In genomic region chr10:103814104-103814503, GRCh38 we compare ENCODE assay signal across 29 cellular contexts. TPM values are rescaled to one million over a fixed set of nuclear protein-coding genes. Genes with fewer than 3 reads are reported as not detected.
DNase-seq lines count a peak whose midpoint lies in the region; ATAC-seq and TF ChIP-seq lines count a peak whose summit lies in the region.
"Had no signal": no experiment of that assay in that cellular context is flagged by ENCODE, and none has a peak within 500 bp of the region (broad histone marks: within the 10 kb centered on the region; RNA-seq: fewer than 3 reads in every experiment).

No MANE protein-coding gene starts in this region.

- no peak for DNase-seq in A673 (ENCODE audit: low spot score)
- DNase-seq in coronary artery (ENCODE audit: low spot score), result no peak
- peak; percentile 44 for DNase-seq in myocyte (ENCODE audit: low read depth)
- DNase-seq in spleen, result peak; percentile 34
- DNase-seq in activated CD4-positive, alpha-beta T cell treated with anti-CD3 and anti-CD28 coated beads, Interleukin-2, amount 10 ng/mL, durations not matched to agents 7 days and 5 days, result no peak
- DNase-seq in caudate nucleus (lab: John Stamatoyannopoulos, UW), result no peak
- no peak for DNase-seq in foreskin melanocyte
- DNase-seq: activated CD4-positive, alpha-beta T cell treated with anti-CD3 and anti-CD28 coated beads for 48 hours; activated naive CD4-positive, alpha-beta T cell treated with Interleukin-2 at 50 U/mL for 16 hours; activated T-cell treated with anti-CD3 and anti-CD28 coated beads, Interleukin-2, amount 50 U/mL, for 48 hours; adrenal gland; BE2C; dermis blood vessel endothelial cell; GF-D8; GM23248; head of caudate nucleus; left ventricle myocardium superior; MM.1S; NCI-H1417; NCI-H2081 treated with DMSO at 0.1 percent for 48 hours; NCI-H345; NCI-H774; stimulated activated naive CD8-positive, alpha-beta T cell treated with anti-CD3 and anti-CD28 coated beads, Interleukin-15, Interleukin-2, amounts not matched to agents 100 U/mL and 50 U/mL, for 24 hours; trophoblast cell had no signal

- H3K9me3 ChIP-seq in A673 (ENCODE audit: low read depth, low read length, poor library complexity, severe bottlenecking) (no peaks in the 10 kb centered on the region), spleen (no peaks in the 10 kb centered on the region)
- H3K9me3 ChIP-seq: adrenal gland, BE2C had no signal

- TF ChIP-seq POLR2A in spleen (IDR thresholded peaks at IDR 0.05), result no peak

- intact Hi-C loops in A673 (cut with micrococcal nuclease; ENCODE audit: unreplicated experiment) (no loop called here), spleen (cut with DNase I; ENCODE audit: low total_unique reads) (no loop called here)

- CTCF ChIA-PET in A673 (lab: Charles Lee), result no interaction called here
- CTCF ChIA-PET in activated CD4-positive, alpha-beta T cell treated with anti-CD3 and anti-CD28 coated beads, Interleukin-2, amount 10 ng/mL, durations not matched to agents 7 days and 5 days (lab: Charles Lee), result interaction anchor here (0.6 to 2.6 kb wide), 9 partner anchors 8 to 101 kb away, joined by 3 to 8 read pairs (median 4); partner anchors contain the start of gene SH3PXD2A

- TF ChIP-seq CTCF in A673 (conservative IDR thresholded peaks at IDR 0.05; ENCODE audit: low read depth, low read length) (no peak), coronary artery (IDR thresholded peaks at IDR 0.05) (no peak), spleen (IDR thresholded peaks at IDR 0.05 in 8 of 11, conservative IDR thresholded peaks at IDR 0.05 in 3 of 11) (no peak)

- peaks cover 12% of the 10 kb centered on the region for H3K27me3 Mint-ChIP-seq in activated CD4-positive, alpha-beta T cell treated with anti-CD3 and anti-CD28 coated beads, Interleukin-2, amount 10 ng/mL, durations not matched to agents 7 days and 5 days

- H3K4me1 Mint-ChIP-seq in activated CD4-positive, alpha-beta T cell treated with anti-CD3 and anti-CD28 coated beads, Interleukin-2, amount 10 ng/mL, durations not matched to agents 7 days and 5 days, result peaks cover 6% of the 10 kb centered on the region

- no peaks in the 10 kb centered on the region for H3K9me3 Mint-ChIP-seq in activated CD4-positive, alpha-beta T cell treated with anti-CD3 and anti-CD28 coated beads, Interleukin-2, amount 10 ng/mL, durations not matched to agents 7 days and 5 days
- H3K9me3 Mint-ChIP-seq: T-helper 2 cell treated with Interferon-gamma antibody and Interleukin-4, amounts not matched to agents 5 μg/mL and 100 μg/mL, for 36 hours had no signal

- no peak overlapping the region for H3K4me3 Mint-ChIP-seq in activated CD4-positive, alpha-beta T cell treated with anti-CD3 and anti-CD28 coated beads, Interleukin-2, amount 10 ng/mL, durations not matched to agents 7 days and 5 days
- H3K4me3 Mint-ChIP-seq: T-helper 2 cell treated with Interferon-gamma antibody and Interleukin-4, amounts not matched to agents 5 μg/mL and 100 μg/mL, for 36 hours had no signal

- POLR2A ChIA-PET in A673 (lab: Charles Lee; ENCODE audit: low non-redundant PET), result interaction anchor here (0.6 kb wide), 1 partner anchor 13 kb away, joined by 3 read pairs; no protein-coding TSS in a partner anchor
- POLR2A ChIA-PET in activated CD4-positive, alpha-beta T cell treated with anti-CD3 and anti-CD28 coated beads, Interleukin-2, amount 10 ng/mL, durations not matched to agents 7 days and 5 days (lab: Charles Lee), result interaction anchor here (0.6 kb wide), 1 partner anchor 86 kb away, joined by 4 read pairs; no protein-coding TSS in a partner anchor

- WGBS in spleen, 5 donors, result 59 to 69% (median 66%) methylated on average over 7 of the region's 7 CpGs

- no peaks in the 10 kb centered on the region for H3K36me3 Mint-ChIP-seq in activated CD4-positive, alpha-beta T cell treated with anti-CD3 and anti-CD28 coated beads, Interleukin-2, amount 10 ng/mL, durations not matched to agents 7 days and 5 days (ENCODE audit: low read depth)

- no peak overlapping the region for H3K27ac Mint-ChIP-seq in activated CD4-positive, alpha-beta T cell treated with anti-CD3 and anti-CD28 coated beads, Interleukin-2, amount 10 ng/mL, durations not matched to agents 7 days and 5 days
- H3K27ac Mint-ChIP-seq: T-helper 2 cell treated with Interferon-gamma antibody and Interleukin-4, amounts not matched to agents 5 μg/mL and 100 μg/mL, for 36 hours had no signal

- H3K4me3 ChIP-seq in A673 (ENCODE audit: low read depth, low read length, poor library complexity, severe bottlenecking), result no peak overlapping the region
- peak overlapping the region; percentile 11 for H3K4me3 ChIP-seq in coronary artery
- no peak overlapping the region for H3K4me3 ChIP-seq in spleen
- H3K4me3 ChIP-seq: adrenal gland, GM23248, skin epidermis had no signal

- H3K27ac ChIP-seq in A673 (ENCODE audit: low read depth, low read length, poor library complexity, severe bottlenecking) (peak overlapping the region; percentile 23), coronary artery (peak overlapping the region; percentile 76 to 83), spleen (peak overlapping the region in 5 of 8 donors; percentile 7 to 67 (median 36)), caudate nucleus (ENCODE audit: low read depth, low read length) (no peak overlapping the region)
- H3K27ac ChIP-seq: adrenal gland, GM23248, skin epidermis, VCaP had no signal

- H3K27me3 ChIP-seq in A673 (replicated peaks; ENCODE audit: insufficient read depth, low read depth, low read length, poor library complexity) (no peaks in the 10 kb centered on the region), spleen (replicated peaks in 1 of 7) (no peaks in the 10 kb centered on the region)
- H3K27me3 ChIP-seq: adrenal gland, BE2C had no signal

- BruUV-seq in A673 (replicated peaks; lab: Mats Ljungman, UMichigan), result no TSS peak

- H3K36me3 ChIP-seq in A673 (ENCODE audit: insufficient read depth, low read length, poor library complexity, severe bottlenecking) (no peaks in the 10 kb centered on the region), spleen (no peaks in the 10 kb centered on the region)
- H3K36me3 ChIP-seq: adrenal gland, BE2C had no signal

- ATAC-seq in GM19351 (IDR thresholded peaks at IDR 0.05; ENCODE audit: unreplicated experiment), result no peak
- ATAC-seq: left ventricle myocardium superior; SK-N-SH treated with all-trans-retinoic acid at 6 μM for 48 hours; stimulated activated naive CD8-positive, alpha-beta T cell treated with anti-CD3 and anti-CD28 coated beads, Interleukin-15, Interleukin-2, amounts not matched to agents 100 U/mL and 50 U/mL, for 24 hours had no signal

- peaks cover 28% of the 10 kb centered on the region for H3K4me1 ChIP-seq in A673 (ENCODE audit: insufficient read depth, low read length, poor library complexity, severe bottlenecking)
- H3K4me1 ChIP-seq in spleen, result peaks cover 0 to 31% (median 14%) of the 10 kb centered on the region in 6 donors
- H3K4me1 ChIP-seq: BE2C had no signal

RNA-seq across cellular contexts. Expression of gene SH3PXD2A, which starts 41.3 kb away (rescaled TPM):
- 54.9 and 57.1 TPM in 2 replicates for total RNA-seq in A673 (2021)
- total RNA-seq in myocyte, result 38.8 and 48.5 TPM in 2 replicates
- polyA plus RNA-seq in myocyte (2012), result 158 TPM
- total RNA-seq in spleen, result 10 to 100 TPM; 27.9 to 50.0 (median 38.8) TPM
- polyA plus RNA-seq in spleen, result 1 to 10 TPM; 2.6 to 8.1 (median 4.4) TPM
- 10 to 100 TPM; 11.9 to 12.7 TPM for total RNA-seq in activated CD4-positive, alpha-beta T cell treated with anti-CD3 and anti-CD28 coated beads, Interleukin-2, amount 10 ng/mL, durations not matched to agents 7 days and 5 days

Comparison
In these comparisons a context has a peak if more than half of its experiments do, and no peak if none do; other contexts are left out.
1. DNase-seq: peak in myocyte (single experiment) and spleen (single experiment); none in A673 (single experiment), coronary artery (single experiment), activated CD4-positive, alpha-beta T cell treated with anti-CD3 and anti-CD28 coated beads, Interleukin-2, amount 10 ng/mL, durations not matched to agents 7 days and 5 days (single experiment), caudate nucleus (0 of 61) and foreskin melanocyte (single experiment).